Comparison of ENCODE assay signal across 8 cellular contexts in the genomic region with DNA sequence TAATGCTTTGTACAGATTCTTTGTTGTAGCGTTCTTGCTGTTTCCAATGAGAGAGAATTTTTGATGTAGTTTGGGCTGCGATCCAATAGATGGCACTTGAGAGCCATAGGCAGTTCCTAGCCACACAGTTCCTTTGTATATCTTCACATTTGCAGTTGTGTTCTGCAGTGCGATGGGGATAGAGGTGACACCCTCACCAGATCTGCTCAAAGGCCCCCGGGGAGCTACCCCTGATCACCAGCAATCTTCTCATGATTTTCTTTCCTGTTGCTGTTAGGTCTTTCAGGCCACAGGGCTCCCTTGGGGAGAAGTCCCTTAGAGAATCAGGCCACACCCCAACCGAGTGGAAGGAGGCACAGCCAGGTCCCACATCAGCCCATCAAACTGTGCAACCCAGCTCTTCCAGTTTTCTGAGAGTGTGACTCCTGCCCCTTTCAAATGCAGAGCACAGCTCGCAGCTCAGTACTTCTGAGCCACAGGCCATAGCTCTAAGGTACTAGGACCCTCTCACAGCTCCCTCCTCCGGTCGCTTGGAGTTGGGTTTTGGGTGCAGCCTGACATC.
DNase-seq lines count a peak whose midpoint lies in the region; ATAC-seq, FAIRE-seq and TF ChIP-seq lines count a peak whose summit lies in the region.

No MANE protein-coding gene starts in this region.

- no peaks in the 10 kb centered on the region for H3K36me3 ChIP-seq in DND-41 (ENCODE audit: insufficient read depth, low read length)
- no peaks in the 10 kb centered on the region for H3K36me3 ChIP-seq in endothelial cell of umbilical vein (ENCODE audit: control insufficient read depth in 2 of 2, extremely low read depth in 1 of 2, insufficient read depth in 2 of 2, low read length in 2 of 2)
- H3K36me3 ChIP-seq in vagina: no peaks in the 10 kb centered on the region

- H3K4me1 ChIP-seq in DND-41 (ENCODE audit: insufficient read depth, low read length) (0 out of 2 replicates have a peak, but pooled peaks cover 3% of the 10 kb centered on the region), endothelial cell of umbilical vein (ENCODE audit: control insufficient read depth, extremely low read depth, insufficient read depth, low read length) (no peaks in the 10 kb centered on the region), vagina (no peaks in the 10 kb centered on the region)

- intact Hi-C loops in endothelial cell of umbilical vein (cut with micrococcal nuclease) (loop anchor here (1.0 to 5.0 kb wide), 3 partner anchors 35 to 280 kb away; no protein-coding TSS in a partner anchor), vagina (cut with DNase I) (no loop called here)

- no peaks in the 10 kb centered on the region for H3K27me3 ChIP-seq in DND-41 (ENCODE audit: insufficient read depth, low read length, poor library complexity)
- H3K27me3 ChIP-seq in endothelial cell of umbilical vein (ENCODE audit: control insufficient read depth in 2 of 2, insufficient read depth in 2 of 2, low read length in 2 of 2): no peaks in the 10 kb centered on the region
- no peaks in the 10 kb centered on the region for H3K27me3 ChIP-seq in vagina

- TF ChIP-seq POLR2A in endothelial cell of umbilical vein (IDR thresholded peaks at IDR 0.05; ENCODE audit: low read depth, low read length) (no peak), vagina (IDR thresholded peaks at IDR 0.05) (no peak)

- POLR2A ChIA-PET in endothelial cell of umbilical vein (lab: Charles Lee): no interaction called here

- DNase-seq in DND-41 (peak; percentile 10), NOMO-1 treated with DMSO at 0.1 percent for 48 hours (lab: John Stamatoyannopoulos, UW; ENCODE audit: unreplicated experiment) (peak; percentile 15), endothelial cell of umbilical vein (ENCODE audit: low read depth, low spot score) (peak; percentile 16), omental fat pad (ENCODE audit: low spot score) (no peak), vagina (ENCODE audit: extremely low spot score in 2 of 2) (no peak), middle frontal gyrus (ENCODE audit: extremely low spot score, low spot score) (no peak)

- dilution Hi-C loops in endothelial cell of umbilical vein (cut with MboI; ENCODE audit: extremely low pct_ligation_motif_present, low sequenced_read_pairs): no loop called here

- CTCF ChIA-PET in endothelial cell of umbilical vein (lab: Charles Lee): interaction anchor here (0.9 to 1.5 kb wide), 2 partner anchors 149 to 210 kb away, joined by 3 read pairs; no protein-coding TSS in a partner anchor

- H3K4me2 ChIP-seq in DND-41 (ENCODE audit: insufficient read depth, low read length): no peak overlapping the region
- H3K4me2 ChIP-seq in endothelial cell of umbilical vein (ENCODE audit: insufficient read depth, low read length): no peak overlapping the region

- no peaks in the 10 kb centered on the region for H4K20me1 ChIP-seq in DND-41 (ENCODE audit: insufficient read depth, low read length)
- H4K20me1 ChIP-seq in endothelial cell of umbilical vein (replicated peaks; ENCODE audit: control insufficient read depth, extremely low read depth, insufficient read depth, low read length): no peaks in the 10 kb centered on the region

- H3K9me1 ChIP-seq in endothelial cell of umbilical vein (replicated peaks; ENCODE audit: control insufficient read depth, extremely low read depth, insufficient read depth, low read length): no peaks in the 10 kb centered on the region

- peak; percentile 4 for FAIRE-seq in endothelial cell of umbilical vein (lab: Jason Lieb, UNC)

- H3K79me2 ChIP-seq in DND-41 (ENCODE audit: insufficient read depth, low read length): no peaks in the 10 kb centered on the region
- no peaks in the 10 kb centered on the region for H3K79me2 ChIP-seq in endothelial cell of umbilical vein (ENCODE audit: control insufficient read depth, insufficient read depth, low read length)

- peak; percentile 75 for ATAC-seq in DND-41 (ENCODE audit: insufficient read depth, low read depth)
- ATAC-seq in GM19397 (IDR thresholded peaks at IDR 0.05; ENCODE audit: unreplicated experiment): peak; percentile 81
- peak; percentile 78 for ATAC-seq in HG03280 (IDR thresholded peaks at IDR 0.05; ENCODE audit: unreplicated experiment)
- ATAC-seq in omental fat pad (ENCODE audit: low FRiP score): peak; percentile 37

- BruUV-seq in endothelial cell of umbilical vein (replicated peaks; lab: Mats Ljungman, UMichigan): no TSS peak

- H2AFZ ChIP-seq in DND-41 (ENCODE audit: low read depth, low read length): no peak overlapping the region
- H2AFZ ChIP-seq in endothelial cell of umbilical vein (ENCODE audit: low read depth, low read length): no peak overlapping the region

- H3K27ac ChIP-seq in DND-41 (ENCODE audit: low read length) (no peak overlapping the region), endothelial cell of umbilical vein (ENCODE audit: insufficient read depth, low read depth, low read length) (no peak overlapping the region), vagina (no peak overlapping the region)

- H3K9ac ChIP-seq in DND-41 (ENCODE audit: low read depth, low read length): no peak overlapping the region
- H3K9ac ChIP-seq in endothelial cell of umbilical vein (replicated peaks; ENCODE audit: extremely low read depth, insufficient read depth, low read length): no peak overlapping the region

- no peak overlapping the region for H3K4me3 ChIP-seq in DND-41 (ENCODE audit: low read depth in 1 of 2, low read length in 2 of 2)
- no peak overlapping the region for H3K4me3 ChIP-seq in endothelial cell of umbilical vein (replicated peaks in 1 of 3; ENCODE audit: insufficient read depth in 1 of 3, low read depth in 1 of 3, low read length in 3 of 3)
- no peak overlapping the region for H3K4me3 ChIP-seq in vagina

- TF ChIP-seq CTCF in DND-41 (IDR thresholded peaks at IDR 0.05; ENCODE audit: borderline replicate concordance, extremely low read depth, low read length, poor library complexity, severe bottlenecking): peak; percentile 69
- TF ChIP-seq CTCF in endothelial cell of umbilical vein (IDR thresholded peaks at IDR 0.05; ENCODE audit: extremely low read depth in 1 of 2, insufficient read depth in 1 of 2, low read depth in 1 of 2, low read length in 2 of 2): peak; percentile 11 to 35
- TF ChIP-seq CTCF in omental fat pad (IDR thresholded peaks at IDR 0.05): no peak
- no peak for TF ChIP-seq CTCF in vagina (IDR thresholded peaks at IDR 0.05)

- no peaks in the 10 kb centered on the region for H3K9me3 ChIP-seq in DND-41 (ENCODE audit: insufficient read depth, low read length, severe bottlenecking)
- no peaks in the 10 kb centered on the region for H3K9me3 ChIP-seq in endothelial cell of umbilical vein (replicated peaks; ENCODE audit: control insufficient read depth, insufficient read depth, low read length)
- no peaks in the 10 kb centered on the region for H3K9me3 ChIP-seq in vagina

TF ChIP-seq in endothelial cell of umbilical vein, 7 proteins besides CTCF, POLR2A, EP300 and RAD21:
- TF ChIP-seq FOS (IDR thresholded peaks at IDR 0.05; ENCODE audit: borderline replicate concordance, insufficient read depth, low read length) (no peak), POLR2AphosphoS5 (IDR thresholded peaks at IDR 0.05; ENCODE audit: insufficient read depth, low read depth, low read length) (no peak), JUN (IDR thresholded peaks at IDR 0.05; ENCODE audit: borderline replicate concordance, insufficient read depth, insufficient read length, low read depth) (no peak), MYC (IDR thresholded peaks at IDR 0.05; ENCODE audit: low read depth, low read length) (no peak), EZH2 (IDR thresholded peaks at IDR 0.05; ENCODE audit: borderline replicate concordance, low read depth, low read length, severe bottlenecking) (no peak), GATA2 (IDR thresholded peaks at IDR 0.05; ENCODE audit: insufficient read depth, insufficient read length, low read depth, low read length) (no peak)
- TF ChIP-seq, protein P1, sequence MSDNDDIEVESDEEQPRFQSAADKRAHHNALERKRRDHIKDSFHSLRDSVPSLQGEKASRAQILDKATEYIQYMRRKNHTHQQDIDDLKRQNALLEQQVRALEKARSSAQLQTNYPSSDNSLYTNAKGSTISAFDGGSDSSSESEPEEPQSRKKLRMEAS (IDR thresholded peaks at IDR 0.05; ENCODE audit: insufficient read depth, insufficient read length): no peak

Comparison
In these comparisons a context has a peak if more than half of its experiments do, and no peak if none do; other contexts are left out.
1. DNase-seq: peak in DND-41 (single experiment), NOMO-1 treated with DMSO at 0.1 percent for 48 hours (single experiment) and endothelial cell of umbilical vein (single experiment); none in omental fat pad (single experiment), vagina (0 of 2) and middle frontal gyrus (single experiment).
2. CTCF ChIP-seq: peak in DND-41 (single experiment) and endothelial cell of umbilical vein (2 of 2); none in omental fat pad (0 of 3) and vagina (0 of 3).
3. Peak in every context shown above with its lines, with median percentiles within 50 percentile points of each other: ATAC-seq.